ENCODE assay signal across 15 cellular contexts in the genomic region with DNA sequence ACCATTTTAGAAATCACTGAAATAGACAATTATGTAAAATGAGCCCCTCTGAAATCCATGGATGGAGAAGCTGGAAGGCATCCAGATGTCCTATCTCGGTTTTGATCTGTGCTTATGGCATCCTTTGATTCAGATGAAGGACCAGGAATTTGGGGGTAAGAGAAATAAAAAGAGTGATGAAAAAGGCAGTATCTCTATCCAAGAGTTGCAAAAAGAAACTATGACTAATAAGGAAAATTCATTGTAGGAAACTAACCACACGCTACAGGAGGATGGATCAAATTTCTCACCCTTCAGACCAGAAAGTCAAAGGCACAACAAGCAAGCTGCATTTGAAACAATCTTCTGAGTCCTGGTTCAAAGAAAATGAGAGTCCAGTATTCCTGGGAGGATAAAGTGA. TPM values are rescaled to one million over a fixed set of nuclear protein-coding genes. Genes with fewer than 3 reads are reported as not detected.
DNase-seq lines count a peak whose midpoint lies in the region; ATAC-seq, FAIRE-seq and TF ChIP-seq lines count a peak whose summit lies in the region.
"Had no signal": no experiment of that assay in that cellular context is flagged by ENCODE, and none has a peak within 500 bp of the region (broad histone marks: within the 10 kb centered on the region; RNA-seq: fewer than 3 reads in every experiment).

No MANE protein-coding gene starts in this region.

- intact Hi-C loops in MCF 10A (cut with micrococcal nuclease) = no loop called here
- intact Hi-C loops in breast epithelium (cut with DNase I; ENCODE audit: low total_unique reads) = no loop called here
- intact Hi-C loops in vagina (cut with DNase I) = loop anchor here (5.0 kb wide), 1 partner anchor 1143 kb away; no protein-coding TSS in a partner anchor

- H3K4me1 Mint-ChIP-seq in MCF 10A (ENCODE audit: insufficient read depth, unreplicated experiment) = peaks cover 30% of the 10 kb centered on the region
- peaks cover 16% of the 10 kb centered on the region for H3K4me1 Mint-ChIP-seq in astrocyte (ENCODE audit: low read depth, unreplicated experiment)

- CTCF ChIA-PET in MCF 10A (lab: Yijun Ruan, JAX) = interaction anchor here (0.7 to 2.3 kb wide), 7 partner anchors 13 to 342 kb away, joined by 3 to 6 read pairs (median 3); no protein-coding TSS in a partner anchor

- H3K9ac ChIP-seq in astrocyte (ENCODE audit: low read length) = no peak overlapping the region

- H3K36me3 Mint-ChIP-seq in MCF 10A (ENCODE audit: insufficient read depth, unreplicated experiment) (no peaks in the 10 kb centered on the region), astrocyte (ENCODE audit: low read depth, unreplicated experiment) (no peaks in the 10 kb centered on the region)

- H3K4me3 Mint-ChIP-seq in MCF 10A (ENCODE audit: unreplicated experiment) (no peak overlapping the region), astrocyte (ENCODE audit: unreplicated experiment) (no peak overlapping the region)
- H3K4me3 Mint-ChIP-seq: T-helper 2 cell treated with Interferon-gamma antibody and Interleukin-4, amounts not matched to agents 5 μg/mL and 100 μg/mL, for 36 hours had no signal

- H4K20me1 ChIP-seq in astrocyte (ENCODE audit: insufficient read depth, low read length) = no peaks in the 10 kb centered on the region

- H3K36me3 ChIP-seq in breast epithelium (no peaks in the 10 kb centered on the region), astrocyte (ENCODE audit: insufficient read depth, low read length) (no peaks in the 10 kb centered on the region), vagina (no peaks in the 10 kb centered on the region)
- H3K36me3 ChIP-seq: pancreas had no signal

- ATAC-seq in HG03139 (IDR thresholded peaks at IDR 0.05; ENCODE audit: unreplicated experiment) = no peak
- no peak for ATAC-seq in HG02870 (IDR thresholded peaks at IDR 0.05; ENCODE audit: unreplicated experiment)

- TF ChIP-seq POLR2A in breast epithelium (IDR thresholded peaks at IDR 0.05) (no peak), vagina (IDR thresholded peaks at IDR 0.05) (no peak)

- peak overlapping the region; percentile 40 for H3K27ac Mint-ChIP-seq in MCF 10A (ENCODE audit: low read depth, unreplicated experiment)
- no peak overlapping the region for H3K27ac Mint-ChIP-seq in astrocyte (ENCODE audit: unreplicated experiment)
- H3K27ac Mint-ChIP-seq: T-helper 2 cell treated with Interferon-gamma antibody and Interleukin-4, amounts not matched to agents 5 μg/mL and 100 μg/mL, for 36 hours had no signal

- H3K27ac ChIP-seq in breast epithelium (no peak overlapping the region), astrocyte (ENCODE audit: low read depth, low read length) (no peak overlapping the region), vagina (peak overlapping the region; percentile 43)
- H3K27ac ChIP-seq: coronary artery, pancreas had no signal

- H3K4me1 ChIP-seq in breast epithelium (no peaks in the 10 kb centered on the region), astrocyte (ENCODE audit: insufficient read depth, low read length) (peaks cover 21% of the 10 kb centered on the region), vagina (no peaks in the 10 kb centered on the region)
- H3K4me1 ChIP-seq: pancreas had no signal

- H2AFZ ChIP-seq in astrocyte (ENCODE audit: low read depth, low read length) = no peak overlapping the region

- H3K79me2 ChIP-seq in astrocyte (ENCODE audit: insufficient read depth, low read length) = no peaks in the 10 kb centered on the region

- peak; percentile 71 for DNase-seq in MCF 10A (ENCODE audit: unreplicated experiment)
- no peak for DNase-seq in breast epithelium (ENCODE audit: low spot score in 2 of 2)
- peak; percentile 82 for DNase-seq in astrocyte (ENCODE audit: low read depth)
- DNase-seq in iris pigment epithelial cell (ENCODE audit: low read depth) = peak; percentile 65
- no peak for DNase-seq in vagina (ENCODE audit: extremely low spot score in 2 of 2)
- no peak for DNase-seq in NOMO-1 (lab: John Stamatoyannopoulos, UW; ENCODE audit: unreplicated experiment in 2 of 2)
- DNase-seq: activated gamma-delta T cell, NCI-H2227 treated with DMSO at 0.1 percent for 48 hours, pancreas had no signal

- POLR2A ChIA-PET in MCF 10A (lab: Yijun Ruan, JAX) = interaction anchor here (0.7 to 2.1 kb wide), 3 partner anchors 11 to 89 kb away, joined by 3 to 8 read pairs (median 7); a partner anchor contains a TSS

- H3K9me3 Mint-ChIP-seq in MCF 10A (ENCODE audit: unreplicated experiment) (no peaks in the 10 kb centered on the region), astrocyte (ENCODE audit: unreplicated experiment) (no peaks in the 10 kb centered on the region)
- H3K9me3 Mint-ChIP-seq: T-helper 2 cell treated with Interferon-gamma antibody and Interleukin-4, amounts not matched to agents 5 μg/mL and 100 μg/mL, for 36 hours had no signal

- H3K4me3 ChIP-seq in breast epithelium = no peak overlapping the region
- H3K4me3 ChIP-seq in astrocyte (ENCODE audit: insufficient read depth, low read depth, low read length) = peak overlapping the region; percentile 16
- H3K4me3 ChIP-seq in vagina = no peak overlapping the region
- H3K4me3 ChIP-seq: coronary artery, pancreas had no signal

- peak overlapping the region; percentile 69 for H3K4me2 ChIP-seq in astrocyte (ENCODE audit: low read length)

- H3K27me3 ChIP-seq in breast epithelium (no peaks in the 10 kb centered on the region), astrocyte (ENCODE audit: insufficient read depth, low read length) (peaks cover 7% of the 10 kb centered on the region), vagina (no peaks in the 10 kb centered on the region)
- H3K27me3 ChIP-seq: pancreas had no signal

- TF ChIP-seq CTCF in MCF 10A (IDR thresholded peaks at IDR 0.05; ENCODE audit: unreplicated experiment) = no peak
- no peak for TF ChIP-seq CTCF in breast epithelium (IDR thresholded peaks at IDR 0.05)
- TF ChIP-seq CTCF in astrocyte (IDR thresholded peaks at IDR 0.05; ENCODE audit: insufficient read depth, low read depth, low read length) = no peak
- TF ChIP-seq CTCF in vagina (IDR thresholded peaks at IDR 0.05) = no peak

- no TSS peak for BruUV-seq in MCF 10A (replicated peaks; lab: Mats Ljungman, UMichigan)

- H3K9me3 ChIP-seq in breast epithelium (no peaks in the 10 kb centered on the region), astrocyte (ENCODE audit: insufficient read depth, low read depth, low read length) (no peaks in the 10 kb centered on the region), vagina (no peaks in the 10 kb centered on the region)
- H3K9me3 ChIP-seq: pancreas had no signal

- peak; percentile 13 for FAIRE-seq in astrocyte (lab: Jason Lieb, UNC)
- FAIRE-seq: GM18507, pancreas, RCC 7860 had no signal

- H3K27me3 Mint-ChIP-seq in MCF 10A (ENCODE audit: insufficient read depth, unreplicated experiment) = no peaks in the 10 kb centered on the region
- H3K27me3 Mint-ChIP-seq in astrocyte (ENCODE audit: low read depth, unreplicated experiment) = no peaks in the 10 kb centered on the region

RNA-seq across cellular contexts. Expression of a gene that starts 34.8 kb away (rescaled TPM):
- total RNA-seq in MCF 10A (2022) (13.7 and 19.8 TPM in 2 replicates), breast epithelium (10 to 100 TPM; 13.6 to 21.5 (median 19.0) TPM), astrocyte (3.9 and 5.4 TPM in 2 replicates), vagina (20.6 TPM)

Comparison
In these comparisons a context has a peak if more than half of its experiments do, and no peak if none do; other contexts are left out.
1. DNase-seq: peak in MCF 10A (single experiment), astrocyte (single experiment) and iris pigment epithelial cell (single experiment); none in breast epithelium (0 of 2), vagina (0 of 2) and NOMO-1 (0 of 2).